8 cellular contexts compared by ENCODE assay signal in genomic region chr6:118618676-118619377, GRCh38. TPM values are rescaled to one million over a fixed set of nuclear protein-coding genes. Genes with fewer than 3 reads are reported as not detected.
DNase-seq lines count a peak whose midpoint lies in the region; ATAC-seq and TF ChIP-seq lines count a peak whose summit lies in the region.

No MANE protein-coding gene starts in this region.

- ATAC-seq in GM18502 (IDR thresholded peaks at IDR 0.05; ENCODE audit: poor library complexity, unreplicated experiment) (peak; percentile 97), HG03025 (IDR thresholded peaks at IDR 0.05; ENCODE audit: low FRiP score, unreplicated experiment) (peak; percentile 90)
- ATAC-seq in naive thymus-derived CD8-positive, alpha-beta T cell = peak; percentile 92 to 93

- in situ Hi-C loops in ACHN (cut with HindIII; ENCODE audit: low pct_ligation_motif_present, low pct_unique_long_range_greater_than_20kb, low sequenced_read_pairs) = no loop called here

- peak overlapping the region; percentile 51 to 94 (median 86) for H3K27ac Mint-ChIP-seq in naive thymus-derived CD8-positive, alpha-beta T cell

- POLR2A ChIA-PET in naive thymus-derived CD8-positive, alpha-beta T cell (lab: Charles Lee) = no interaction called here

- no peaks in the 10 kb centered on the region for H3K9me3 Mint-ChIP-seq in naive thymus-derived CD8-positive, alpha-beta T cell

- peaks cover 0 to 28% (median 5%) of the 10 kb centered on the region in 3 donors for H3K36me3 Mint-ChIP-seq in naive thymus-derived CD8-positive, alpha-beta T cell

- peak overlapping the region in 5 of 10 donors; percentile 9 to 58 (median 27) for H3K4me3 Mint-ChIP-seq in naive thymus-derived CD8-positive, alpha-beta T cell

- H3K4me1 Mint-ChIP-seq in naive thymus-derived CD8-positive, alpha-beta T cell = peaks cover 39 to 80% (median 64%) of the 10 kb centered on the region in 4 donors

- TF ChIP-seq POLR2A in erythroblast (IDR thresholded peaks at IDR 0.05; ENCODE audit: low read length) = no peak

- H3K27me3 Mint-ChIP-seq in naive thymus-derived CD8-positive, alpha-beta T cell = no peaks in the 10 kb centered on the region

- DNase-seq in ACHN = peak; percentile 48
- DNase-seq in NCI-H526 (lab: John Stamatoyannopoulos, UW) = peak; percentile 17 to 64
- peak; percentile 78 for DNase-seq in activated CD8-positive, alpha-beta memory T cell treated with anti-CD3 and anti-CD28 coated beads, Interleukin-2, amount 50 U/mL, for 48 hours
- peak; percentile 48 to 67 for DNase-seq in erythroblast (lab: John Stamatoyannopoulos, UW)
- peak; percentile 36 to 82 (median 62) for DNase-seq in naive thymus-derived CD8-positive, alpha-beta T cell
- DNase-seq in stimulated activated naive CD4-positive, alpha-beta T cell (lab: John Stamatoyannopoulos, UW) = peak; percentile 34 to 75 (median 55)

RNA-seq across cellular contexts. Expression of gene CEP85L, which starts 32.6 kb away (rescaled TPM):
- total RNA-seq in naive thymus-derived CD8-positive, alpha-beta T cell = 10 to 100 TPM; 70.9 to 73.6 TPM
- 10 to 100 TPM; 31.1 to 50.0 (median 47.5) TPM for polyA plus RNA-seq in naive thymus-derived CD8-positive, alpha-beta T cell

Comparison
In these comparisons a context has a peak if more than half of its experiments do, and no peak if none do; other contexts are left out.
1. Peak in every context shown above with its lines: DNase-seq and ATAC-seq.